11 cellular contexts compared by ENCODE assay signal in the genomic region with DNA sequence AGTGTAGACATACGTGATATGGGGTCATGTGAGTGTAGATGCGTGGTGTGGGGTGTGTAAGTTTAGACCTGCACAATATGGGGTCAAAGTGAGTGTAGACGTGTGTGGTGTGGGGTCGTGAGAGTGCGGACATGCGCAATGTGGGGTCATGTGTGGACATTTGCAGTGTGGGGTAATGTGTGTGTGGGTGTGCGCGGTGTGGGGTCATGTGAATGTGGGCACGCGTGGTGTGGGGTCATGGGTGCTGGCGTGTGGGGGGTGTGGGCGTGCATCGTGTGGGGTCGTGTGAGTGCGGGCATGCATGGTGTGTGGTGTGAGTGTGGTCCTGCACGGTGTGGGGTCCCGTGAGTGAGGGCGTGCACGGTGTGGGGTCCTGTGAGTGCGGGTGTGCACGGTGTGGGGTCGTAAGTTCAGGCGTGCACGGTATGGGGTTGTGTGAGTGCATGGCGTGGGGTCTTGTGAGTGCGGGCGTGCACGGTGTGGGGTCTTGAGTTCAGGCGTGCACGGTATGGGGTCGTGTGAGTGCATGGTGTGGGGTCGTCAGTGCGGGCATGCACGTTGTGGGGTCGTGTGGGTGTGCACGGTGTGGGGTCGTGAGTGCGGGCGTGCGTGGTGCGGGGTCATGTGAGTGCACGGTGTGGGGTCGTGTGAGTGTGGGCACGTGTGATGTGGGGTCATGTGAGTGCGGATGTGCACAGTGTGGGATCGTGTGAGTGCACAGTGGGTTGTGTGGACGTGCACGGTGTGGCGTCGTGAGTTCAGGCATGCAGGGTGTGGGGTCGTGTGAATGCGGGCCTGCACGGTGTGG.
"Had no signal": no experiment of that assay in that cellular context is flagged by ENCODE, and none has a peak within 500 bp of the region (broad histone marks: within the 10 kb centered on the region; RNA-seq: fewer than 3 reads in every experiment).

No MANE protein-coding gene starts in this region.

- H3K27me3 Mint-ChIP-seq: activated CD4-positive, alpha-beta memory T cell treated with anti-CD3 and anti-CD28 coated beads for 36 hours had no signal

- DNase-seq: activated CD4-positive, alpha-beta memory T cell treated with anti-CD3 and anti-CD28 coated beads for 36 hours; activated CD4-positive, CD25-positive, alpha-beta regulatory T cell treated with anti-CD3 and anti-CD28 coated beads, Interleukin-2, amount 50 U/mL, for 72 hours; activated gamma-delta T cell treated with Interleukin-2 at 50 U/mL for 16 hours; activated T-cell treated with anti-CD3 and anti-CD28 coated beads, Interleukin-2, amount 50 U/mL, for 48 hours; aorta; foreskin melanocyte; heart right ventricle; SJCRH30; stimulated activated CD4-positive, alpha-beta T cell treated with anti-CD3 and anti-CD28 coated beads, Interleukin-4, amount 100 ng/mL, for 1 hour; thyroid gland had no signal

- H3K4me3 Mint-ChIP-seq: activated CD4-positive, alpha-beta memory T cell treated with anti-CD3 and anti-CD28 coated beads for 36 hours; mesothelial cell of epicardium had no signal

- H3K27ac Mint-ChIP-seq: activated CD4-positive, alpha-beta memory T cell treated with anti-CD3 and anti-CD28 coated beads for 36 hours; mesothelial cell of epicardium had no signal

- H3K9me3 Mint-ChIP-seq: activated CD4-positive, alpha-beta memory T cell treated with anti-CD3 and anti-CD28 coated beads for 36 hours had no signal
